ENCODE assay signal across 18 cellular contexts in genomic region chr1:216785760-216786159, GRCh38.
"Had no signal": no experiment of that assay in that cellular context is flagged by ENCODE, and none has a peak within 500 bp of the region (broad histone marks: within the 10 kb centered on the region; RNA-seq: fewer than 3 reads in every experiment).

No MANE protein-coding gene starts in this region.

- H3K9me3 Mint-ChIP-seq: activated CD4-positive, alpha-beta T cell treated with anti-CD3 and anti-CD28 coated beads, Interleukin-2, amount 10 ng/mL, durations not matched to agents 7 days and 5 days had no signal

- H3K27me3 Mint-ChIP-seq: activated CD4-positive, alpha-beta T cell treated with anti-CD3 and anti-CD28 coated beads, Interleukin-2, amount 10 ng/mL, durations not matched to agents 7 days and 5 days; activated naive CD8-positive, alpha-beta T cell; central memory CD8-positive, alpha-beta T cell had no signal

- H3K36me3 Mint-ChIP-seq: activated naive CD8-positive, alpha-beta T cell had no signal

- H3K4me1 Mint-ChIP-seq: activated CD4-positive, alpha-beta T cell treated with anti-CD3 and anti-CD28 coated beads, Interleukin-2, amount 10 ng/mL, durations not matched to agents 7 days and 5 days; central memory CD8-positive, alpha-beta T cell had no signal

- H3K4me1 ChIP-seq: body of pancreas, transverse colon had no signal

- DNase-seq: activated CD4-positive, alpha-beta T cell treated with anti-CD3 and anti-CD28 coated beads, Interleukin-2, amount 10 ng/mL, durations not matched to agents 7 days and 5 days; activated CD8-positive, alpha-beta memory T cell treated with anti-CD3 and anti-CD28 coated beads for 24 hours; activated gamma-delta T cell treated with Interleukin-2 at 50 U/mL for 16 hours; amygdala; body of pancreas; cortex of kidney; effector CD8-positive, alpha-beta T cell; foreskin melanocyte; islet precursor cell; midbrain; stimulated activated CD4-positive, alpha-beta T cell treated with anti-CD3 and anti-CD28 coated beads, Interleukin-15, amount 100 ng/mL, for 24 hours; stimulated activated CD4-positive, alpha-beta T cell treated with anti-CD3 and anti-CD28 coated beads, Interleukin-4, amount 100 ng/mL, for 24 hours; stimulated activated naive CD4-positive, alpha-beta T cell; substantia nigra; transverse colon had no signal

- H3K27ac ChIP-seq: body of pancreas, hepatocyte, transverse colon had no signal

- H3K27ac Mint-ChIP-seq: activated CD4-positive, alpha-beta T cell treated with anti-CD3 and anti-CD28 coated beads, Interleukin-2, amount 10 ng/mL, durations not matched to agents 7 days and 5 days; activated naive CD8-positive, alpha-beta T cell had no signal

- H3K4me3 Mint-ChIP-seq: activated CD4-positive, alpha-beta T cell treated with anti-CD3 and anti-CD28 coated beads, Interleukin-2, amount 10 ng/mL, durations not matched to agents 7 days and 5 days; activated naive CD8-positive, alpha-beta T cell; central memory CD8-positive, alpha-beta T cell had no signal

- H3K27me3 ChIP-seq: body of pancreas, hepatocyte, transverse colon had no signal

- H3K4me3 ChIP-seq: body of pancreas, hepatocyte, transverse colon had no signal

- H3K36me3 ChIP-seq: transverse colon had no signal

- ATAC-seq: body of pancreas had no signal
